ENCODE assay signal across 12 cellular contexts in the genomic region with DNA sequence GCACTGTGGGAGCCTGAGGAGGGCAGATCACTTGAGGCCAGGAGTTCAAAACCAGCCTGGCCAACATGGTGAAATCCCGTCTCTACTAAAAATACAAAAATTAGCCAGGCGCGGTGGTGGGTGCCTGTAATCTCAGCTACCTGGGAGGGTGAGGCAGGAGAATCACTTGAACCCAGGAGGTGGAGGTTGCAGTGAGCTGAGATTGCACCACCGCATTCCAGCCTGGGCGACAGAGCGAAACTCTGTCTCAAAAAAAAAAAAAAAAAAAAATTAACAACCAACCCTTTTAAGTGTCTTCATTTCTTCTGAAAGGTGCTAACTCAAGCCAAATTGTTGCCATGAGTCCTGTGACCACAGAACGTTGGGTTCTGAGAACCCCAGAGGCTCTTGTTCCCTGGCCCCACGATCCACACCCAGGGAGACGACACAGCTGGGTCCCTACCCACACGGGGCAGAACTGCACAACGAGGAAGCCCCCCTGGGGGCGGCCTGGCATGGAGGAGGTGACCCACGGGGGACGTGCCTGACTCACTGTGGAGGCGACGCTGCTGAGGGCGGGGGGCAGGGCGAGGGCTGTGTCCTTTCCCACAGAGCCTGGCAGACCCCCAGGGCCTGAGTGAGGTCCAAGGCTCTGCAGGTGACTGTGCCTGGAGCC. TPM values are rescaled to one million over a fixed set of nuclear protein-coding genes. Genes with fewer than 3 reads are reported as not detected.
"Had no signal": no experiment of that assay in that cellular context is flagged by ENCODE, and none has a peak within 500 bp of the region (broad histone marks: within the 10 kb centered on the region; RNA-seq: fewer than 3 reads in every experiment).

No MANE protein-coding gene starts in this region.

RNA-seq across cellular contexts. Expression of gene ENTPD8, which starts 30.8 kb away (rescaled TPM):
- total RNA-seq: activated CD4-positive, alpha-beta memory T cell treated with anti-CD3 and anti-CD28 coated beads, Interleukin-2, amount 10 ng/mL, durations not matched to agents 7 days and 5 days; activated CD4-positive, alpha-beta T cell treated with anti-CD3 and anti-CD28 coated beads, Interleukin-2, amount 10 ng/mL, durations not matched to agents 24 days and 14 days; activated naive CD4-positive, alpha-beta T cell treated with anti-CD3 and anti-CD28 coated beads for 36 hours; activated T-cell treated with anti-CD3 and anti-CD28 coated beads, Interleukin-2, amount 50 U/mL, for 72 hours; esophagus muscularis mucosa; frontal cortex; mononuclear cell; subcutaneous adipose tissue; T-helper 2 cell treated with Interferon-gamma antibody and Interleukin-4, amounts not matched to agents 100 ng/mL and 5 ng/mL, for 36 hours had no signal
- polyA plus RNA-seq: keratinocyte, neural cell, urinary bladder had no signal
